In the genomic region with DNA sequence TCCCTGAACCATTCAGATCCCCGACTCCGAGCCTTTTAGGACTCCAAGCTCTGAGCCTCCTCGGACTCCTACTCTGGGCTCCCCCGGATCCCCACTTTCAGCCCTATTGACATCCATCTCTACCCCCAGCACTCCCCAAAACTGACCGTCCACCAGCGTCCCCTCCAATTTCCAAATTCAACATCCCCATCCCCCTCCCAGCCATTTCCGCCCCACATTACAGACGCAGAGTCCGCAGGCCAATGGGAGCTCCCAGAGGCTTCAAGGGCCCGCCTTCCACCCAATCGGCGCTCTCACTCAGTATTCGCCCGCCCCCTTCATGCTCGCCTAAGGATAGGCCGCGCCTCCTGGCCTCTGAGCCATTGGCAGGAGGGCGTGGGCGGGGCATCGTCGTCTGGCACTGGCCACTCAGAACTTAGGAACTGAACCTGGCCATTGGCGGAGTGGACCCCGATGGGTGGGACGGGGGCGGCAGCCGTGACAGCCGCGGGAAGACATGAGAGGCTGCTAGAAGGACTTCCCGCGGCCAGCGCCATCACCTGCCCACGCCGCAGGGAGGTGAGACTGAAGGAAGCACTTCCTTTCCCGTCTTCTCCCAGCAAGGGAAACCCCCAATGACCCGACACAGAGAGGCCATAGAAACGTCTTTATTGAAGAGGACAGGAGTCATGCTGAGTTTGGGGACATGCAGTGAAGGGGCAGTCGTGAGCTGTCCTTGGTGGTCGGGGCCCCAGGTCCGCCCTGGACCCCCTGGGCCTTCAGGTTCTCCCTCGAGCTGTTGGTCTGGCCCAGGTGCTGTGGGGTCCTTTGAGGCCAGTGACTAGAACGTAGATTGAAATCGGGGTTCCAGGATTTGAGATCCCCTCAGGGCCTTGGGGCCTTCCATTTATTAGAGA, we compare ENCODE assay signal across 8 cellular contexts. TPM values are rescaled to one million over a fixed set of nuclear protein-coding genes. Genes with fewer than 3 reads are reported as not detected.
DNase-seq lines count a peak whose midpoint lies in the region; ATAC-seq and TF ChIP-seq lines count a peak whose summit lies in the region.

A gene (minus strand): TSS at position 185 of the 896 bp plus-strand sequence. CDS start 816 bp downstream, outside the sequence.

- H3K4me1 Mint-ChIP-seq in WTC11 (peaks cover 26% of the 10 kb centered on the region), immature natural killer cell (peaks cover 42 to 46% of the 10 kb centered on the region in 2 donors)

- peaks cover 16% of the 10 kb centered on the region for H3K27me3 Mint-ChIP-seq in WTC11 (ENCODE audit: low read depth)
- H3K27me3 Mint-ChIP-seq in immature natural killer cell (ENCODE audit: low read depth in 3 of 3) = peaks cover 6 to 8% (median 7%) of the 10 kb centered on the region in 3 donors

- peak within 1 kb of the TSS; percentile 94 for H3K27ac Mint-ChIP-seq in WTC11
- H3K27ac Mint-ChIP-seq in immature natural killer cell = peak within 1 kb of the TSS; percentile 91 to 99 (median 95)

- CTCF ChIA-PET in AG04450 (lab: Charles Lee) (interaction anchor here (1.0 kb wide), 1 partner anchor 132 kb away, joined by 3 read pairs; no protein-coding TSS in a partner anchor), WTC11 (lab: Charles Lee) (interaction anchor here (0.6 to 1.5 kb wide), 14 partner anchors 15 to 763 kb away, joined by 3 to 10 read pairs (median 3); a partner anchor contains a TSS)

- peak within 1 kb of the TSS; percentile 2 for H3K27ac ChIP-seq in AG04450 (ENCODE audit: low read depth, low read length)
- H3K27ac ChIP-seq in caudate nucleus (ENCODE audit: low read depth, low read length) = peak within 1 kb of the TSS; percentile 79

- H3K9me3 Mint-ChIP-seq in WTC11 (no peaks in the 10 kb centered on the region), immature natural killer cell (no peaks in the 10 kb centered on the region)

- H3K27me3 ChIP-seq in AG04450 (ENCODE audit: control insufficient read depth, insufficient read depth, low read length) = no peaks in the 10 kb centered on the region

- peak within 1 kb of the TSS; percentile 89 for H3K4me3 ChIP-seq in AG04450 (ENCODE audit: low read depth, low read length)

- H3K36me3 Mint-ChIP-seq in WTC11 = peaks cover 6% of the 10 kb centered on the region
- no peaks in the 10 kb centered on the region for H3K36me3 Mint-ChIP-seq in immature natural killer cell

- ATAC-seq in GM18909 (IDR thresholded peaks at IDR 0.05; ENCODE audit: poor library complexity, unreplicated experiment) (peak; percentile 97), HG03175 (IDR thresholded peaks at IDR 0.05; ENCODE audit: unreplicated experiment) (peak; percentile 98), WTC11 (peak; percentile 99)

- DNase-seq in AG04450 (ENCODE audit: low read depth, low spot score) = peak; percentile 93
- DNase-seq in NCI-H226 = peak; percentile 98
- peak; percentile 100 for DNase-seq in WTC11 (ENCODE audit: low spot score)
- DNase-seq in caudate nucleus (lab: John Stamatoyannopoulos, UW) = peak; percentile 75 to 100 (median 98)
- DNase-seq in immature natural killer cell = peak; percentile 98
- DNase-seq in smooth muscle cell of the brain vasculature (ENCODE audit: low read depth, low spot score) = peak; percentile 97

- POLR2A ChIA-PET in AG04450 (lab: Yijun Ruan, JAX) = interaction anchor here (0.6 to 1.1 kb wide), 5 partner anchors 11 to 154 kb away, joined by 3 to 18 read pairs (median 3); a partner anchor contains a TSS
- POLR2A ChIA-PET in WTC11 (lab: Charles Lee) = interaction anchor here (0.7 to 1.0 kb wide), 3 partner anchors 19 to 776 kb away, joined by 3 read pairs; a partner anchor contains a TSS

- peak within 1 kb of the TSS; percentile 100 for H3K4me3 Mint-ChIP-seq in WTC11
- H3K4me3 Mint-ChIP-seq in immature natural killer cell = peak within 1 kb of the TSS; percentile 90 to 98 (median 96)

- H3K9me3 ChIP-seq in AG04450 (ENCODE audit: control insufficient read depth, insufficient read depth, low read length) = no peaks in the 10 kb centered on the region

- TF ChIP-seq CTCF in AG04450 (IDR thresholded peaks at IDR 0.05; ENCODE audit: low read depth, low read length) (no peak), WTC11 (IDR thresholded peaks at IDR 0.05) (no peak)

TF ChIP-seq in WTC11, 78 proteins besides CTCF, POLR2A, EP300 and RAD21:
- peak; percentile 92 for TF ChIP-seq SP1 (CRISPR knock-in tag; conservative IDR thresholded peaks at IDR 0.05)
- peak; percentile 66; the same call in 1 of the 2 replicates for TF ChIP-seq FOXK1 (CRISPR knock-in tag; IDR thresholded peaks at IDR 0.05)
- 0 out of 2 replicates have a peak, but pooled peaks have one; percentile 16 for TF ChIP-seq CREM (CRISPR knock-in tag; IDR thresholded peaks at IDR 0.05)
- TF ChIP-seq, protein P1, sequence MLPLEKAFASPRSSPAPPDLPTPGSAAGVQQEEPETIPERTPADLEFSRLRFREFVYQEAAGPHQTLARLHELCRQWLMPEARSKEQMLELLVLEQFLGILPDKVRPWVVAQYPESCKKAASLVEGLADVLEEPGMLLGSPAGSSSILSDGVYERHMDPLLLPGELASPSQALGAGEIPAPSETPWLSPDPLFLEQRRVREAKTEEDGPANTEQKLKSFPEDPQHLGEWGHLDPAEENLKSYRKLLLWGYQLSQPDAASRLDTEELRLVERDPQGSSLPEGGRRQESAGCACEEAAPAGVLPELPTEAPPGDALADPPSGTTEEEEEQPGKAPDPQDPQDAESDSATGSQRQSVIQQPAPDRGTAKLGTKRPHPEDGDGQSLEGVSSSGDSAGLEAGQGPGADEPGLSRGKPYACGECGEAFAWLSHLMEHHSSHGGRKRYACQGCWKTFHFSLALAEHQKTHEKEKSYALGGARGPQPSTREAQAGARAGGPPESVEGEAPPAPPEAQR (CRISPR knock-in tag; IDR thresholded peaks at IDR 0.05) = no peak
- TF ChIP-seq, protein P2, sequence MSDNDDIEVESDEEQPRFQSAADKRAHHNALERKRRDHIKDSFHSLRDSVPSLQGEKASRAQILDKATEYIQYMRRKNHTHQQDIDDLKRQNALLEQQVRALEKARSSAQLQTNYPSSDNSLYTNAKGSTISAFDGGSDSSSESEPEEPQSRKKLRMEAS (CRISPR knock-in tag; IDR thresholded peaks at IDR 0.05) = peak; percentile 83
- TF ChIP-seq ETV6 (CRISPR knock-in tag; IDR thresholded peaks at IDR 0.05) = peak; percentile 45; the same call in 1 of the 2 replicates
- peak; percentile 57; the same call in 1 of the 2 replicates for TF ChIP-seq GABPB1 (CRISPR knock-in tag; IDR thresholded peaks at IDR 0.05)
- TF ChIP-seq ZNF232 (CRISPR knock-in tag; IDR thresholded peaks at IDR 0.05) = no peak
- TF ChIP-seq NFYB (CRISPR knock-in tag; conservative IDR thresholded peaks at IDR 0.05; ENCODE audit: low read depth) = peak; percentile 87
- TF ChIP-seq, protein P3, sequence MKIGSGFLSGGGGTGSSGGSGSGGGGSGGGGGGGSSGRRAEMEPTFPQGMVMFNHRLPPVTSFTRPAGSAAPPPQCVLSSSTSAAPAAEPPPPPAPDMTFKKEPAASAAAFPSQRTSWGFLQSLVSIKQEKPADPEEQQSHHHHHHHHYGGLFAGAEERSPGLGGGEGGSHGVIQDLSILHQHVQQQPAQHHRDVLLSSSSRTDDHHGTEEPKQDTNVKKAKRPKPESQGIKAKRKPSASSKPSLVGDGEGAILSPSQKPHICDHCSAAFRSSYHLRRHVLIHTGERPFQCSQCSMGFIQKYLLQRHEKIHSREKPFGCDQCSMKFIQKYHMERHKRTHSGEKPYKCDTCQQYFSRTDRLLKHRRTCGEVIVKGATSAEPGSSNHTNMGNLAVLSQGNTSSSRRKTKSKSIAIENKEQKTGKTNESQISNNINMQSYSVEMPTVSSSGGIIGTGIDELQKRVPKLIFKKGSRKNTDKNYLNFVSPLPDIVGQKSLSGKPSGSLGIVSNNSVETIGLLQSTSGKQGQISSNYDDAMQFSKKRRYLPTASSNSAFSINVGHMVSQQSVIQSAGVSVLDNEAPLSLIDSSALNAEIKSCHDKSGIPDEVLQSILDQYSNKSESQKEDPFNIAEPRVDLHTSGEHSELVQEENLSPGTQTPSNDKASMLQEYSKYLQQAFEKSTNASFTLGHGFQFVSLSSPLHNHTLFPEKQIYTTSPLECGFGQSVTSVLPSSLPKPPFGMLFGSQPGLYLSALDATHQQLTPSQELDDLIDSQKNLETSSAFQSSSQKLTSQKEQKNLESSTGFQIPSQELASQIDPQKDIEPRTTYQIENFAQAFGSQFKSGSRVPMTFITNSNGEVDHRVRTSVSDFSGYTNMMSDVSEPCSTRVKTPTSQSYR (CRISPR knock-in tag; IDR thresholded peaks at IDR 0.05) = 0 out of 2 replicates have a peak, but pooled peaks have one; percentile 32

RNA-seq across cellular contexts. Expression of the gene that starts here (rescaled TPM):
- polyA plus RNA-seq in AG04450 (2011; rRNA removed) (20.7 and 21.2 TPM in 2 replicates), immature natural killer cell (10 to 100 TPM; 27.2 to 34.6 (median 30.0) TPM)
- 6.0 and 9.9 TPM in 2 replicates for polyA minus RNA-seq in AG04450 (2011; rRNA and poly(A)+ RNA removed)
- total RNA-seq in WTC11 (2021) = 28.1 to 35.1 TPM (median 31.9 TPM) in 3 replicates

Comparison
In these comparisons a context has a peak if more than half of its experiments do, and no peak if none do; other contexts are left out.
1. Peak in every context shown above with its lines: DNase-seq, ATAC-seq, H3K4me3 ChIP-seq and H3K27ac ChIP-seq.